Comparison of ENCODE assay signal across 31 cellular contexts in the genomic region with DNA sequence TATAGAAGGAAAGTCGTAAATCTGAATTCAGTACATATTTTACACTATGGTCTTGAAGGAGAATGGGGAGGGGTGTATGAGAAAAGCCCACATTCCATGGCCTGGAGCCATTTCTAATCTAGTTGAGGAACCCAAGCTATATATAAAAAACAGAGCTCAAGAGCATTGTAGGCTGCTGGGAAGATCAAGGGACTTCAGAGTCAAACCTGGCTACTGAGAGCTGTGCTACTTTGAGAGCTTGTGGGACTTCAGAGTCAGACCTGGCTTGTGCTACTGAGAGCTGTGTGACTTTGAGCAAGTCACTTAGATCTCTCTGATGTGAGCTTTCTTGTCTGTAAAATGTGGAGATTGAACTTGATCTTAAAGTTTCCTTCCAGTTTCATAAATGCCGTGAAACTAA.
"Had no signal": no experiment of that assay in that cellular context is flagged by ENCODE, and none has a peak within 500 bp of the region (broad histone marks: within the 10 kb centered on the region; RNA-seq: fewer than 3 reads in every experiment).

No MANE protein-coding gene starts in this region.

- H3K9me3 ChIP-seq: ascending aorta, breast epithelium, colonic mucosa, gastrocnemius medialis, heart left ventricle had no signal

- H3K9me3 Mint-ChIP-seq: activated CD4-positive, alpha-beta T cell treated with anti-CD3 and anti-CD28 coated beads, Interleukin-2, amount 10 ng/mL, durations not matched to agents 7 days and 5 days; activated naive CD4-positive, alpha-beta T cell treated with anti-CD3 and anti-CD28 coated beads, Interleukin-2, amount 10 ng/mL, durations not matched to agents 7 days and 5 days; activated naive CD4-positive, alpha-beta T cell treated with anti-CD3 and anti-CD28 coated beads, Interleukin-2, amount 50 U/mL, for 72 hours; activated naive CD8-positive, alpha-beta T cell treated with anti-CD3 and anti-CD28 coated beads, Interleukin-2, amount 10 ng/mL, durations not matched to agents 7 days and 5 days; activated T-cell treated with anti-CD3 and anti-CD28 coated beads, Interleukin-2, amount 50 U/mL, for 24 hours; activated T-cell treated with anti-CD3 and anti-CD28 coated beads, Interleukin-2, amount 50 U/mL, for 72 hours; brain; T-helper 2 cell treated with Interferon-gamma antibody and Interleukin-4, amounts not matched to agents 5 μg/mL and 100 μg/mL, for 36 hours had no signal

- H3K36me3 Mint-ChIP-seq: activated naive CD4-positive, alpha-beta T cell treated with anti-CD3 and anti-CD28 coated beads, Interleukin-2, amount 10 ng/mL, durations not matched to agents 7 days and 5 days; activated naive CD4-positive, alpha-beta T cell treated with anti-CD3 and anti-CD28 coated beads, Interleukin-2, amount 50 U/mL, for 72 hours; activated naive CD8-positive, alpha-beta T cell treated with anti-CD3 and anti-CD28 coated beads, Interleukin-2, amount 10 ng/mL, durations not matched to agents 7 days and 5 days; brain had no signal

- ATAC-seq: gastrocnemius medialis, heart left ventricle, T-helper 17 cell had no signal

- H3K27ac Mint-ChIP-seq: activated CD4-positive, alpha-beta T cell treated with anti-CD3 and anti-CD28 coated beads, Interleukin-2, amount 10 ng/mL, durations not matched to agents 7 days and 5 days; activated naive CD4-positive, alpha-beta T cell treated with anti-CD3 and anti-CD28 coated beads, Interleukin-2, amount 10 ng/mL, durations not matched to agents 7 days and 5 days; activated naive CD8-positive, alpha-beta T cell treated with anti-CD3 and anti-CD28 coated beads, Interleukin-2, amount 10 ng/mL, durations not matched to agents 7 days and 5 days; activated T-cell treated with anti-CD3 and anti-CD28 coated beads, Interleukin-2, amount 50 U/mL, for 24 hours; activated T-cell treated with anti-CD3 and anti-CD28 coated beads, Interleukin-2, amount 50 U/mL, for 72 hours; brain; T-helper 17 cell; T-helper 2 cell treated with Interferon-gamma antibody and Interleukin-4, amounts not matched to agents 5 μg/mL and 100 μg/mL, for 36 hours had no signal

- H3K4me3 ChIP-seq: ascending aorta, breast epithelium, cardiac muscle cell, colonic mucosa, gastrocnemius medialis, heart left ventricle had no signal

- H3K27ac ChIP-seq: ascending aorta, breast epithelium, cardiac muscle cell, colonic mucosa, epithelial cell of prostate, gastrocnemius medialis, heart left ventricle had no signal

- H3K36me3 ChIP-seq: ascending aorta, breast epithelium, cardiac muscle cell, colonic mucosa, gastrocnemius medialis, heart left ventricle had no signal

- DNase-seq: activated CD4-positive, alpha-beta T cell treated with anti-CD3 and anti-CD28 coated beads for 4 hours; activated CD4-positive, alpha-beta T cell treated with anti-CD3 and anti-CD28 coated beads, Interleukin-2, amount 10 ng/mL, durations not matched to agents 7 days and 5 days; activated CD4-positive, alpha-beta T cell treated with anti-CD3 and anti-CD28 coated beads, Interleukin-2, amount 50 U/mL, for 48 hours; activated CD4-positive, CD25-positive, alpha-beta regulatory T cell; activated CD4-positive, CD25-positive, alpha-beta regulatory T cell treated with anti-CD3 and anti-CD28 coated beads, Interleukin-2, amount 50 U/mL, for 72 hours; activated CD8-positive, alpha-beta memory T cell treated with anti-CD3 and anti-CD28 coated beads, Interleukin-2, amount 50 U/mL, for 48 hours; activated gamma-delta T cell; activated naive CD4-positive, alpha-beta T cell; activated naive CD4-positive, alpha-beta T cell treated with anti-CD3 and anti-CD28 coated beads, Interleukin-2, amount 10 ng/mL, durations not matched to agents 7 days and 5 days; activated naive CD8-positive, alpha-beta T cell treated with anti-CD3 and anti-CD28 coated beads, Interleukin-2, amount 10 ng/mL, durations not matched to agents 7 days and 5 days; activated T-cell treated with anti-CD3 and anti-CD28 coated beads for 4 hours; activated T-cell treated with anti-CD3 and anti-CD28 coated beads, Interleukin-2, amount 50 U/mL, for 24 hours; activated T-cell treated with anti-CD3 and anti-CD28 coated beads, Interleukin-2, amount 50 U/mL, for 72 hours; central memory CD4-positive, alpha-beta T cell; cerebellar nuclear complex; colonic mucosa; effector CD8-positive, alpha-beta T cell; foreskin fibroblast; gastrocnemius medialis; glutamatergic neuron; heart left ventricle; T-helper 1 cell; T-helper 17 cell; T1000 had no signal

- H3K4me3 Mint-ChIP-seq: activated CD4-positive, alpha-beta T cell treated with anti-CD3 and anti-CD28 coated beads, Interleukin-2, amount 10 ng/mL, durations not matched to agents 7 days and 5 days; activated naive CD4-positive, alpha-beta T cell treated with anti-CD3 and anti-CD28 coated beads, Interleukin-2, amount 10 ng/mL, durations not matched to agents 7 days and 5 days; activated naive CD8-positive, alpha-beta T cell treated with anti-CD3 and anti-CD28 coated beads, Interleukin-2, amount 10 ng/mL, durations not matched to agents 7 days and 5 days; activated T-cell treated with anti-CD3 and anti-CD28 coated beads, Interleukin-2, amount 50 U/mL, for 24 hours; activated T-cell treated with anti-CD3 and anti-CD28 coated beads, Interleukin-2, amount 50 U/mL, for 72 hours; brain; T-helper 17 cell; T-helper 2 cell treated with Interferon-gamma antibody and Interleukin-4, amounts not matched to agents 5 μg/mL and 100 μg/mL, for 36 hours had no signal

- H3K4me1 Mint-ChIP-seq: activated CD4-positive, alpha-beta T cell treated with anti-CD3 and anti-CD28 coated beads, Interleukin-2, amount 10 ng/mL, durations not matched to agents 7 days and 5 days; activated naive CD8-positive, alpha-beta T cell treated with anti-CD3 and anti-CD28 coated beads, Interleukin-2, amount 10 ng/mL, durations not matched to agents 7 days and 5 days; brain had no signal
